In the genomic region with DNA sequence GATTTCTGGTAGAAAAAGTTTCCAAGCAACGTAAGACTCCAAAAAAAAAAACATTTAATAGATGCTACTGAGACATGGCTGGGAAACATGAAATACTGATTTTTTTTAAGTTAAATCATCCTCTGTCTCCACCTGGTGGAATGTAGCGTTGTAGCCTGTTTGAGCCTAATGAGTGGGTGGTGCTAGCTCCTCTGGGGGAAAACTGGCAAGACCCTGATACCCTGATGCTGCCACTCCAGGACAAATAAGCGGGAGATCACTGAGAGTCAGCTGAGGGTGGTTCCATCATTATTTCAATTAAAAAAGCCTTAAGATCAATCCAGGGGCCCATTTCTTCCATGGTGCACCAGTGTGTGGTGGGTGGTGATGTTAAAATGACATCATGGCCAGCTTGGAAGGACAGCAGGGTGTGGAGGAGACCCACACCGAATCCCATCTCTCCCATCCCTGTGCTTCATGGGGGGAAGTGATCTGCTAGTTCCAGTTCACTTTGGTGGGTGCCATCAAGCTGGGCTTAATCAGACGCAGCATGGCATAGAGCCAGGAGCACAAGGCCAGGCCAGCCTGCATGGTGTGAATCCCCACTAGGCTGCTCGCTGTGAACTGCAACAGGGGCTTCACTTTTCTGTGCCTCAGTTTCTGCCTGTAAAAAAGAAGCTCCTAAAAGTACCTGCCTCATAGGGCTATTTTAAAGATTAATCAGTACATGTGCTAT, we compare ENCODE assay signal across 10 cellular contexts. TPM values are rescaled to one million over a fixed set of nuclear protein-coding genes. Genes with fewer than 3 reads are reported as not detected.
A peak's percentile ranks its signal among the peaks of the same experiment; 100 is the strongest.
DNase-seq lines count a peak whose midpoint lies in the region; ATAC-seq and TF ChIP-seq lines count a peak whose summit lies in the region.
"Had no signal": no experiment of that assay in that cellular context is flagged by ENCODE, and none has a peak within 500 bp of the region (broad histone marks: within the 10 kb centered on the region; RNA-seq: fewer than 3 reads in every experiment).

No MANE protein-coding gene starts in this region.

- H3K4me3 ChIP-seq in fibroblast of the aortic adventitia (ENCODE audit: low read depth, low read length) (no peak overlapping the region), neuronal stem cell (ENCODE audit: low read length in 2 of 2) (no peak overlapping the region)

- H3K27ac Mint-ChIP-seq in activated T-helper 1 cell treated with anti-CD3 and anti-CD28 coated beads, Interleukin-12 subunit alpha, Interleukin-12 subunit beta, Interleukin-2, Interleukin-4 antibody, amounts not matched to agents 30 ng/mL and 10 ng/mL and 1 ng/mL, durations not matched to agents 14 hours and 24 hours and 36 hours = no peak overlapping the region

- H3K4me3 Mint-ChIP-seq in activated T-helper 1 cell treated with anti-CD3 and anti-CD28 coated beads, Interleukin-12 subunit alpha, Interleukin-12 subunit beta, Interleukin-2, Interleukin-4 antibody, amounts not matched to agents 30 ng/mL and 10 ng/mL and 1 ng/mL, durations not matched to agents 14 hours and 24 hours and 36 hours = no peak overlapping the region

- DNase-seq in ACHN = peak; percentile 48
- peak; percentile 50 for DNase-seq in RWPE1 (ENCODE audit: low spot score)
- DNase-seq in fibroblast of the aortic adventitia (ENCODE audit: low read depth) = peak; percentile 38
- no peak for DNase-seq in activated T-helper 1 cell treated with anti-CD3 and anti-CD28 coated beads, Interleukin-12 subunit alpha, Interleukin-12 subunit beta, Interleukin-2, Interleukin-4 antibody, amounts not matched to agents 30 ng/mL and 10 ng/mL and 1 ng/mL, durations not matched to agents 14 hours and 24 hours and 36 hours (ENCODE audit: low spot score)
- DNase-seq in neuronal stem cell (ENCODE audit: low spot score) = no peak
- DNase-seq: NCI-H1436 had no signal

- no peak overlapping the region for H2BK5ac ChIP-seq in neuronal stem cell (ENCODE audit: low read length)

- ATAC-seq in HG03571 (IDR thresholded peaks at IDR 0.05; ENCODE audit: unreplicated experiment) (no peak), GM19328 (IDR thresholded peaks at IDR 0.05; ENCODE audit: unreplicated experiment) (no peak)

- no CpG with 5 or more reads among the region's 6 CpGs for WGBS in neuronal stem cell (ENCODE audit: extremely low coverage in 2 of 2, insufficient read length in 2 of 2, insufficient replicate concordance in 1 of 2), 2 donors

- H3K36me3 Mint-ChIP-seq in activated T-helper 1 cell treated with anti-CD3 and anti-CD28 coated beads, Interleukin-12 subunit alpha, Interleukin-12 subunit beta, Interleukin-2, Interleukin-4 antibody, amounts not matched to agents 30 ng/mL and 10 ng/mL and 1 ng/mL, durations not matched to agents 14 hours and 24 hours and 36 hours (ENCODE audit: low read depth) = peaks cover 29% of the 10 kb centered on the region

- no peak overlapping the region for H3K4ac ChIP-seq in neuronal stem cell (ENCODE audit: low read length)

- no peaks in the 10 kb centered on the region for H3K27me3 Mint-ChIP-seq in activated T-helper 1 cell treated with anti-CD3 and anti-CD28 coated beads, Interleukin-12 subunit alpha, Interleukin-12 subunit beta, Interleukin-2, Interleukin-4 antibody, amounts not matched to agents 30 ng/mL and 10 ng/mL and 1 ng/mL, durations not matched to agents 14 hours and 24 hours and 36 hours (ENCODE audit: insufficient read depth)

- no peaks in the 10 kb centered on the region for H3K27me3 ChIP-seq in neuronal stem cell (ENCODE audit: control insufficient read depth in 3 of 3, insufficient read depth in 3 of 3, low read depth in 1 of 3, low read length in 3 of 3)

- no peak overlapping the region for H3K4me2 ChIP-seq in neuronal stem cell (ENCODE audit: insufficient read depth, low read length, poor library complexity, severe bottlenecking)

- peaks cover 5% of the 10 kb centered on the region for H3K4me1 Mint-ChIP-seq in activated T-helper 1 cell treated with anti-CD3 and anti-CD28 coated beads, Interleukin-12 subunit alpha, Interleukin-12 subunit beta, Interleukin-2, Interleukin-4 antibody, amounts not matched to agents 30 ng/mL and 10 ng/mL and 1 ng/mL, durations not matched to agents 14 hours and 24 hours and 36 hours (ENCODE audit: low read depth)

- no peaks in the 10 kb centered on the region for H3K79me1 ChIP-seq in neuronal stem cell (ENCODE audit: low read depth, low read length)

- no peak overlapping the region for H2AFZ ChIP-seq in neuronal stem cell (ENCODE audit: low read length)

- H3K36me3 ChIP-seq in neuronal stem cell (replicated peaks in 1 of 2; ENCODE audit: control insufficient read depth in 2 of 2, insufficient read depth in 2 of 2, low read length in 2 of 2) = peaks cover 19 to 73% of the 10 kb centered on the region in 2 donors

- H3K23ac ChIP-seq in neuronal stem cell (ENCODE audit: low read depth, low read length, poor library complexity) = no peak overlapping the region

- peak; percentile 43 for TF ChIP-seq CTCF in GM12873 (IDR thresholded peaks at IDR 0.05; ENCODE audit: insufficient read depth, low read depth, low read length, missing control alignments)
- peak; percentile 51 for TF ChIP-seq CTCF in RWPE1 (conservative IDR thresholded peaks at IDR 0.05; ENCODE audit: low read depth)
- peak; percentile 42 for TF ChIP-seq CTCF in fibroblast of the aortic adventitia (IDR thresholded peaks at IDR 0.05; ENCODE audit: insufficient read depth, low read length)

- no peak overlapping the region for H4K8ac ChIP-seq in neuronal stem cell (ENCODE audit: low read depth, low read length)

- no peak overlapping the region for H2BK12ac ChIP-seq in neuronal stem cell (ENCODE audit: low read length)

- no peak overlapping the region for H3K14ac ChIP-seq in neuronal stem cell (ENCODE audit: low read length)

- H3K18ac ChIP-seq in neuronal stem cell (ENCODE audit: low read length) = no peak overlapping the region

- H3K4me1 ChIP-seq in neuronal stem cell (ENCODE audit: control insufficient read depth in 2 of 2, insufficient read depth in 1 of 2, low read depth in 1 of 2, low read length in 2 of 2) = no peaks in the 10 kb centered on the region

- H2BK120ac ChIP-seq in neuronal stem cell (ENCODE audit: low read depth, low read length) = no peak overlapping the region

- H2AK5ac ChIP-seq in neuronal stem cell (ENCODE audit: low read depth, low read length) = no peak overlapping the region

- no peaks in the 10 kb centered on the region for H3K9me3 ChIP-seq in neuronal stem cell (replicated peaks in 1 of 2; ENCODE audit: control insufficient read depth in 2 of 2, insufficient read depth in 1 of 2, low read depth in 1 of 2, low read length in 2 of 2)

- H3K9ac ChIP-seq in neuronal stem cell (ENCODE audit: low read depth, low read length, poor library complexity) = no peak overlapping the region

- intact Hi-C loops in activated T-helper 1 cell treated with anti-CD3 and anti-CD28 coated beads, Interleukin-12 subunit alpha, Interleukin-12 subunit beta, Interleukin-2, Interleukin-4 antibody, amounts not matched to agents 30 ng/mL and 10 ng/mL and 1 ng/mL, durations not matched to agents 14 hours and 24 hours and 36 hours (cut with micrococcal nuclease) = no loop called here

- POLR2A ChIA-PET in RWPE1 (lab: Yijun Ruan, JAX; ENCODE audit: low non-redundant PET) = interaction anchor here (0.7 kb wide), 1 partner anchor 301 kb away, joined by 3 read pairs; no protein-coding TSS in a partner anchor

- no peak overlapping the region for H4K91ac ChIP-seq in neuronal stem cell (ENCODE audit: low read depth, low read length, poor library complexity)

- in situ Hi-C loops in ACHN (cut with HindIII; ENCODE audit: low pct_ligation_motif_present, low pct_unique_long_range_greater_than_20kb, low sequenced_read_pairs) = no loop called here

- CTCF ChIA-PET in RWPE1 (lab: Yijun Ruan, JAX) = interaction anchor here (0.5 to 1.7 kb wide), 14 partner anchors 9 to 389 kb away, joined by 3 to 10 read pairs (median 4); a partner anchor contains a TSS

- H2BK15ac ChIP-seq in neuronal stem cell (ENCODE audit: low read length) = no peak overlapping the region

- H3K27ac ChIP-seq in RWPE1 = peak overlapping the region; percentile 66
- no peak overlapping the region for H3K27ac ChIP-seq in neuronal stem cell (replicated peaks; ENCODE audit: low read length)

- no peaks in the 10 kb centered on the region for H3K9me3 Mint-ChIP-seq in activated T-helper 1 cell treated with anti-CD3 and anti-CD28 coated beads, Interleukin-12 subunit alpha, Interleukin-12 subunit beta, Interleukin-2, Interleukin-4 antibody, amounts not matched to agents 30 ng/mL and 10 ng/mL and 1 ng/mL, durations not matched to agents 14 hours and 24 hours and 36 hours

RNA-seq across cellular contexts. Expression of a gene that starts 12.8 kb away (rescaled TPM):
- total RNA-seq in fibroblast of the aortic adventitia (ENCODE audit: low replicate concordance) = 15.7 and 63.4 TPM in 2 replicates
- 48.8 and 49.7 TPM in 2 replicates for total RNA-seq in activated T-helper 1 cell treated with anti-CD3 and anti-CD28 coated beads, Interleukin-12 subunit alpha, Interleukin-12 subunit beta, Interleukin-2, Interleukin-4 antibody, amounts not matched to agents 30 ng/mL and 10 ng/mL and 1 ng/mL, durations not matched to agents 14 hours and 24 hours and 36 hours
- 29.3 TPM for polyA plus RNA-seq in neuronal stem cell (2013, experiment 1 of 2)
- 29.5 TPM for polyA plus RNA-seq in neuronal stem cell (2013, experiment 2 of 2)

RNA-seq across cellular contexts. Expression of a gene that starts 35.7 kb away (rescaled TPM):
- total RNA-seq in fibroblast of the aortic adventitia (ENCODE audit: low replicate concordance) = not detected in 2 replicates
- 1.0 and 1.1 TPM in 2 replicates for total RNA-seq in activated T-helper 1 cell treated with anti-CD3 and anti-CD28 coated beads, Interleukin-12 subunit alpha, Interleukin-12 subunit beta, Interleukin-2, Interleukin-4 antibody, amounts not matched to agents 30 ng/mL and 10 ng/mL and 1 ng/mL, durations not matched to agents 14 hours and 24 hours and 36 hours
- 1.2 TPM for polyA plus RNA-seq in neuronal stem cell (2013, experiment 1 of 2)
- polyA plus RNA-seq in neuronal stem cell (2013, experiment 2 of 2) = 1.3 TPM

RNA-seq across cellular contexts. Expression of a gene that starts 57.3 kb away (rescaled TPM):
- total RNA-seq in fibroblast of the aortic adventitia (ENCODE audit: low replicate concordance) = not detected in 2 replicates
- total RNA-seq in activated T-helper 1 cell treated with anti-CD3 and anti-CD28 coated beads, Interleukin-12 subunit alpha, Interleukin-12 subunit beta, Interleukin-2, Interleukin-4 antibody, amounts not matched to agents 30 ng/mL and 10 ng/mL and 1 ng/mL, durations not matched to agents 14 hours and 24 hours and 36 hours = not detected in 2 replicates
- polyA plus RNA-seq in neuronal stem cell (2013, experiment 1 of 2) = 2.2 TPM
- polyA plus RNA-seq in neuronal stem cell (2013, experiment 2 of 2) = 2.8 TPM
- total RNA-seq: skeletal muscle tissue had no signal

Comparison
In these comparisons a context has a peak if more than half of its experiments do, and no peak if none do; other contexts are left out.
1. DNase-seq: peak in ACHN (single experiment), RWPE1 (single experiment) and fibroblast of the aortic adventitia (single experiment); none in activated T-helper 1 cell treated with anti-CD3 and anti-CD28 coated beads, Interleukin-12 subunit alpha, Interleukin-12 subunit beta, Interleukin-2, Interleukin-4 antibody, amounts not matched to agents 30 ng/mL and 10 ng/mL and 1 ng/mL, durations not matched to agents 14 hours and 24 hours and 36 hours (single experiment) and neuronal stem cell (single experiment).
2. Peak in every context shown above with its lines, with median percentiles within 50 percentile points of each other: CTCF ChIP-seq.